Comparison of ENCODE assay signal across 11 cellular contexts in the genomic region with DNA sequence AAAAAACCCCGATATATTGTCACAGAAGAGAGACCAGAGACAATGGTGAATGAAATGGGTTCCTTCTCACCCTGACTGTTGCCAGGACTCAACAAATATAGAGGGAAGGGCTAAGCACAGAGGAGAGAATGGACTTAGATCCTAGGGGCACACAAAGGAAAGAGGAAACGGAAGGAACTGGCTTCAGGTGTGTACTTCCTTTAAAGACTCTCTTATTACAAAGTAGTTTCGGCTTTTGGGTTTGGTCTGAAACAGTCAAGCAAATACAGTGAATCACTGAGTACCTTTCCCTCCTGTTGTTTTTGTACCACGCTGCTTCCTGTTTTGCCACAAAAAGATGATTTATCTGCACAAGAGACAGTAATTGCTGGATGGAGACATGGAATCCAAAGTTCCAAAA. TPM values are rescaled to one million over a fixed set of nuclear protein-coding genes. Genes with fewer than 3 reads are reported as not detected.
DNase-seq lines count a peak whose midpoint lies in the region; ATAC-seq and TF ChIP-seq lines count a peak whose summit lies in the region.
"Had no signal": no experiment of that assay in that cellular context is flagged by ENCODE, and none has a peak within 500 bp of the region (broad histone marks: within the 10 kb centered on the region; RNA-seq: fewer than 3 reads in every experiment).

No MANE protein-coding gene starts in this region.

- peak; percentile 54 for ATAC-seq in CD4-positive, alpha-beta T cell (ENCODE audit: poor library complexity)
- ATAC-seq in IMR-90 (ENCODE audit: low read depth), result no peak
- no peak for ATAC-seq in activated naive CD8-positive, alpha-beta T cell treated with anti-CD3 and anti-CD28 coated beads, Interleukin-2, amount 50 U/mL, for 24 hours

- H3K27me3 Mint-ChIP-seq in CD4-positive, alpha-beta T cell, result no peaks in the 10 kb centered on the region
- no peaks in the 10 kb centered on the region for H3K27me3 Mint-ChIP-seq in activated naive CD8-positive, alpha-beta T cell treated with anti-CD3 and anti-CD28 coated beads, Interleukin-2, amount 50 U/mL, for 24 hours

- H2BK20ac ChIP-seq in IMR-90 (ENCODE audit: low read depth, low read length), result peak overlapping the region; percentile 91

- H3K36me3 ChIP-seq in IMR-90 (ENCODE audit: control insufficient read depth, insufficient read depth, low read length), result peaks cover 1% of the 10 kb centered on the region; the same call in 1 of the 2 replicates
- no peaks in the 10 kb centered on the region for H3K36me3 ChIP-seq in mesenchymal stem cell (ENCODE audit: control insufficient read depth in 1 of 2, insufficient read depth in 2 of 2, low read depth in 1 of 2, low read length in 2 of 2)

- no peak overlapping the region for H2AFZ ChIP-seq in IMR-90 (replicated peaks; ENCODE audit: low read length, poor library complexity)
- H2AFZ ChIP-seq in mesenchymal stem cell (ENCODE audit: low read depth, low read length), result no peak overlapping the region

- H4K5ac ChIP-seq in IMR-90 (ENCODE audit: low read depth, low read length), result peak overlapping the region; percentile 2; the same call in 1 of the 2 replicates

- H2AK5ac ChIP-seq in IMR-90 (ENCODE audit: low read depth, low read length), result peak overlapping the region; percentile 31; the same call in 1 of the 2 replicates
- H2AK5ac ChIP-seq in mesenchymal stem cell (ENCODE audit: low read length, severe bottlenecking), result no peak overlapping the region

- WGBS in IMR-90 (ENCODE audit: extremely low coverage in 2 of 2, insufficient read length in 1 of 2), 2 experiments, result no CpG with 5 or more reads among the region's 4 CpGs
- 100% methylated on average over 2 of the region's 4 CpGs for WGBS in mesenchymal stem cell

- no peak overlapping the region for H3K9ac ChIP-seq in IMR-90 (ENCODE audit: low read depth, low read length)
- no peak overlapping the region for H3K9ac ChIP-seq in mesenchymal stem cell (ENCODE audit: low read length)

- peak overlapping the region; percentile 67; the same call in 1 of the 2 replicates for H3K23ac ChIP-seq in IMR-90 (ENCODE audit: low read depth, low read length)
- no peak overlapping the region for H3K23ac ChIP-seq in mesenchymal stem cell (ENCODE audit: low read length in 2 of 2)

- no TSS peak for BruUV-seq in IMR-90 (replicated peaks; lab: Mats Ljungman, UMichigan)

- H3K4me1 ChIP-seq in IMR-90 (ENCODE audit: control insufficient read depth, insufficient read depth, low read length) (peaks cover 3% of the 10 kb centered on the region; the same call in 1 of the 2 replicates), mesenchymal stem cell (ENCODE audit: control insufficient read depth, insufficient read depth, low read depth, low read length) (no peaks in the 10 kb centered on the region)
- H3K4me1 ChIP-seq: spleen had no signal

- H2BK15ac ChIP-seq in IMR-90 (ENCODE audit: low read depth, low read length) (peak overlapping the region; percentile 70; the same call in 1 of the 3 replicates), mesenchymal stem cell (ENCODE audit: low read depth, poor library complexity, severe bottlenecking) (no peak overlapping the region)

- H3K56ac ChIP-seq in IMR-90 (ENCODE audit: extremely low read depth, insufficient read depth, low read length), result no peak overlapping the region

- H3K4me3 ChIP-seq in IMR-90 (ENCODE audit: insufficient read depth, low read depth, low read length), result no peak overlapping the region
- no peak overlapping the region for H3K4me3 ChIP-seq in mesenchymal stem cell (ENCODE audit: insufficient read depth in 1 of 2, low read depth in 1 of 2, low read length in 2 of 2)
- H3K4me3 ChIP-seq: spleen had no signal

- H3K14ac ChIP-seq in IMR-90 (replicated peaks; ENCODE audit: low read depth, low read length), result peak overlapping the region; percentile 86
- H3K14ac ChIP-seq in mesenchymal stem cell (ENCODE audit: low read length in 2 of 2), result no peak overlapping the region

- H3K4me1 Mint-ChIP-seq in CD4-positive, alpha-beta T cell (ENCODE audit: low read depth), result peaks cover 34% of the 10 kb centered on the region
- H3K4me1 Mint-ChIP-seq in activated naive CD8-positive, alpha-beta T cell treated with anti-CD3 and anti-CD28 coated beads, Interleukin-2, amount 50 U/mL, for 24 hours, result peaks cover 17% of the 10 kb centered on the region

- dilution Hi-C loops in IMR-90 (cut with HindIII; ENCODE audit: low sequenced_read_pairs, unreplicated experiment), result no loop called here

- no peak for TF ChIP-seq RAD21 in IMR-90 (IDR thresholded peaks at IDR 0.05; ENCODE audit: low read length)

- H2BK12ac ChIP-seq in mesenchymal stem cell (ENCODE audit: low read length in 2 of 2), result no peak overlapping the region

- peak overlapping the region; percentile 95 for H3K27ac Mint-ChIP-seq in CD4-positive, alpha-beta T cell
- H3K27ac Mint-ChIP-seq in activated naive CD8-positive, alpha-beta T cell treated with anti-CD3 and anti-CD28 coated beads, Interleukin-2, amount 50 U/mL, for 24 hours, result peak overlapping the region; percentile 84

- no peaks in the 10 kb centered on the region for H3K9me1 ChIP-seq in IMR-90 (ENCODE audit: insufficient read depth, low read length)

- peak overlapping the region; percentile 85 for H3K4me3 Mint-ChIP-seq in CD4-positive, alpha-beta T cell
- H3K4me3 Mint-ChIP-seq in activated naive CD8-positive, alpha-beta T cell treated with anti-CD3 and anti-CD28 coated beads, Interleukin-2, amount 50 U/mL, for 24 hours, result peak overlapping the region; percentile 42

- peak overlapping the region; percentile 39 for H4K91ac ChIP-seq in IMR-90 (ENCODE audit: insufficient read depth, low read depth, low read length)
- no peak overlapping the region for H4K91ac ChIP-seq in mesenchymal stem cell (ENCODE audit: low read length)

- no peaks in the 10 kb centered on the region for H4K20me1 ChIP-seq in IMR-90 (ENCODE audit: insufficient read depth, low read length)

- H2BK5ac ChIP-seq in IMR-90 (ENCODE audit: low read depth, low read length, poor library complexity, severe bottlenecking) (peak overlapping the region; percentile 64), mesenchymal stem cell (ENCODE audit: low read depth, low read length, poor library complexity, severe bottlenecking) (no peak overlapping the region)

- no peaks in the 10 kb centered on the region for H3K36me3 Mint-ChIP-seq in CD4-positive, alpha-beta T cell (ENCODE audit: low read depth)
- H3K36me3 Mint-ChIP-seq in activated naive CD8-positive, alpha-beta T cell treated with anti-CD3 and anti-CD28 coated beads, Interleukin-2, amount 50 U/mL, for 24 hours (ENCODE audit: low read depth), result no peaks in the 10 kb centered on the region

- H3K4me2 ChIP-seq in IMR-90 (ENCODE audit: low read depth, low read length) (no peak overlapping the region), mesenchymal stem cell (ENCODE audit: low read length, poor library complexity, severe bottlenecking) (no peak overlapping the region)

- H4K8ac ChIP-seq in IMR-90 (ENCODE audit: low read depth in 2 of 2, low read length in 2 of 2) (peak overlapping the region in 1 of 2 experiments; percentile 87; a peak in 2 of 4 replicates), mesenchymal stem cell (ENCODE audit: low read length) (no peak overlapping the region)

- no peaks in the 10 kb centered on the region for H3K9me3 Mint-ChIP-seq in CD4-positive, alpha-beta T cell
- H3K9me3 Mint-ChIP-seq in activated naive CD8-positive, alpha-beta T cell treated with anti-CD3 and anti-CD28 coated beads, Interleukin-2, amount 50 U/mL, for 24 hours, result no peaks in the 10 kb centered on the region

- POLR2A ChIA-PET in CD4-positive, alpha-beta T cell (lab: Charles Lee), result no interaction called here
- POLR2A ChIA-PET in IMR-90 (lab: Charles Lee; ENCODE audit: unreplicated experiment), result no interaction called here

- no peaks in the 10 kb centered on the region for H3K9me3 ChIP-seq in CD4-positive, alpha-beta T cell (ENCODE audit: control insufficient read depth, low read length)
- no peaks in the 10 kb centered on the region for H3K9me3 ChIP-seq in IMR-90 (ENCODE audit: control insufficient read depth, insufficient read depth, low read length)
- no peaks in the 10 kb centered on the region for H3K9me3 ChIP-seq in mesenchymal stem cell (ENCODE audit: control insufficient read depth, low read length)
- H3K9me3 ChIP-seq: spleen had no signal

- DNase-seq in CD4-positive, alpha-beta T cell, result no peak
- no peak for DNase-seq in IMR-90
- no peak for DNase-seq in activated naive CD8-positive, alpha-beta T cell treated with anti-CD3 and anti-CD28 coated beads, Interleukin-2, amount 50 U/mL, for 24 hours
- DNase-seq in mesenchymal stem cell, result no peak
- DNase-seq in H4 (ENCODE audit: low spot score), result no peak
- DNase-seq in NCI-H510A (lab: John Stamatoyannopoulos, UW), result no peak
- no peak for DNase-seq in GF-D8 (lab: John Stamatoyannopoulos, UW)
- DNase-seq in G401 (ENCODE audit: low spot score), result no peak
- DNase-seq: NCI-H2029 treated with DMSO at 0.1 percent for 48 hours, spleen, T1000 had no signal

- CTCF ChIA-PET in CD4-positive, alpha-beta T cell (lab: Charles Lee), result no interaction called here
- CTCF ChIA-PET in IMR-90 (lab: Yijun Ruan, JAX), result no interaction called here

- H3K79me1 ChIP-seq in IMR-90 (ENCODE audit: low read depth in 1 of 2, low read length in 2 of 2), result no peaks in the 10 kb centered on the region; a peak in 1 of 4 replicates
- H3K79me1 ChIP-seq in mesenchymal stem cell (replicated peaks; ENCODE audit: low read length, poor library complexity, severe bottlenecking), result no peaks in the 10 kb centered on the region

- TF ChIP-seq POLR2A in IMR-90 (IDR thresholded peaks at IDR 0.05; ENCODE audit: low read depth, low read length), result no peak

- peak overlapping the region; percentile 13 for H3K27ac ChIP-seq in CD4-positive, alpha-beta T cell (ENCODE audit: low read depth, low read length)
- H3K27ac ChIP-seq in IMR-90 (ENCODE audit: insufficient read depth, low read length) (no peak overlapping the region), mesenchymal stem cell (ENCODE audit: low read length, poor library complexity, severe bottlenecking) (peak overlapping the region; percentile 67)

- in situ Hi-C loops in IMR-90 (cut with MboI; ENCODE audit: low sequenced_read_pairs) (no loop called here), G401 (cut with HindIII; ENCODE audit: low sequenced_read_pairs) (no loop called here)

- H3K4ac ChIP-seq in IMR-90 (ENCODE audit: low read depth, low read length), result peak overlapping the region; percentile 83; the same call in 1 of the 2 replicates
- H3K4ac ChIP-seq in mesenchymal stem cell (ENCODE audit: low read depth in 1 of 2, low read length in 2 of 2), result no peak overlapping the region

- TF ChIP-seq CTCF in CD4-positive, alpha-beta T cell (IDR thresholded peaks at IDR 0.05), result no peak
- TF ChIP-seq CTCF in IMR-90 (conservative IDR thresholded peaks at IDR 0.05; ENCODE audit: low read depth, low read length), result no peak

- peak overlapping the region; percentile 87 for H2BK120ac ChIP-seq in IMR-90 (ENCODE audit: low read depth, low read length)
- no peak overlapping the region for H2BK120ac ChIP-seq in mesenchymal stem cell (ENCODE audit: low read depth, low read length)

- intact Hi-C loops in CD4-positive, alpha-beta T cell (cut with DNase I, micrococcal nuclease), result no loop called here
- intact Hi-C loops in IMR-90 (cut with micrococcal nuclease), result no loop called here

- H2AK9ac ChIP-seq in IMR-90 (replicated peaks; ENCODE audit: low read depth, low read length, poor library complexity), result no peak overlapping the region

- H3K18ac ChIP-seq in IMR-90 (ENCODE audit: low read depth, low read length), result peak overlapping the region; percentile 63; the same call in 1 of the 2 replicates
- H3K18ac ChIP-seq in mesenchymal stem cell (ENCODE audit: low read depth in 1 of 2, low read length in 2 of 2), result no peak overlapping the region

- no peaks in the 10 kb centered on the region for H3K27me3 ChIP-seq in CD4-positive, alpha-beta T cell (ENCODE audit: control insufficient read depth, insufficient read depth, low read length)
- no peaks in the 10 kb centered on the region for H3K27me3 ChIP-seq in IMR-90 (ENCODE audit: control insufficient read depth, insufficient read depth, low read length)
- H3K27me3 ChIP-seq in mesenchymal stem cell (ENCODE audit: control insufficient read depth in 1 of 2, insufficient read depth in 1 of 2, low read length in 2 of 2), result peaks cover 0 to 11% of the 10 kb centered on the region in 2 experiments
- H3K27me3 ChIP-seq: spleen had no signal

RNA-seq across cellular contexts. Expression of a gene that starts 46.1 kb away (rescaled TPM):
- not detected for total RNA-seq in CD4-positive, alpha-beta T cell
- total RNA-seq in IMR-90 (2012; rRNA removed), result not detected in 2 replicates
- polyA plus RNA-seq in IMR-90 (2012; rRNA removed), result not detected in 2 replicates
- polyA plus RNA-seq in IMR-90 (2012; cell fraction: cytosol; rRNA removed), result not detected in 2 replicates
- polyA plus RNA-seq in IMR-90 (2012; cell fraction: nucleus; rRNA removed; ENCODE audit: low replicate concordance), result not detected in 2 replicates
- not detected for polyA plus RNA-seq in mesenchymal stem cell (2013, experiment 1 of 2)
- polyA plus RNA-seq in mesenchymal stem cell (2013, experiment 2 of 2), result not detected
- total RNA-seq in H4 (2014; rRNA removed; shearing (Covaris generic)), result not detected in 2 replicates
- not detected in 2 replicates for total RNA-seq in G401 (2014; rRNA removed; shearing (Covaris generic))
- total RNA-seq: spleen had no signal
- polyA plus RNA-seq: spleen had no signal
